Comparison of ENCODE assay signal across 8 cellular contexts in the genomic region with DNA sequence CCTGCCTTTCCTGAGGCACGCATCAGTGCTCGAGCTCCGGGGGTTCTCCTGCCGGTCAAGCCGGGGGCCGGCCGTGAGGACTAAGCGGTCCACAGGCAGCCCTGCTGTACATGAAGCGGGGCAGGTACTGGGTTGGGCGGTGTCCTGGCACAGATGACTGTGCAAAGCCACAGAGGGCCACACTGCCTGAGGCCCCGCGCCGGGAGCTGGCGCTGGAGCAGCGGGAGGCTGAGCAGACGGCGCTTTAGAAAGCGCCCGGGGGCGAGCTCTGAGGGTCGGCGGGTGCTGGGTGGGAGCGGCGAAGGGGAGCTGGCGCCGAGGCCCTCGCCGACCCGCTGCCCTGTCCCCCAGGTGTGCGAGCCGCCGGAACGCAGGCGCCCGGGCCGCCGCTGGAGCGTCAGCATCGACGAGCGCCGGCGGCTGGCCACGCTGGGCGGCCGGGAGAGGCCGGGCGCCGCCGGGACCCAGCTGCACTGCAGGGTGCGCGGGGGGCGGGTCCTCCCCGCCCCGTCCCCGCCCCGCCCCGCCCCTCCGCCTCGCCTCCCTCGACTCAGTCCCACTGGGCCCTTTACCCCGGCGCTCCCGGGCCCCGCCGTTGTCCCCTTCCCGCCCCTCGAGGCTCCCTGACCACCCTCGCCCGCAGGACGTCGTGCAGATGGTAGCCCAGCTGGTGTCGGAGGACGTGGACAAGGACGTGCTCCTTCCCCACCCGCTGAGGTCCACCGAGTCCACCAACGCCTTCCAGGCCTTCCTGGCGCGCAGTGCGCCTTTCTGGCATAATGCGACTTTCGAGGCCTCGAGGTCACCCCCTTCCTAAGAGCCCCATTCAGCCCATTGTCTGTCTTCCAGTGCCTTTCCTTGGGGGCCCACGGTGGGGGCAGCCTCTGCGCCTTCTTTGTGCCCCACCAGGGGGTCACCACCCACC. TPM values are rescaled to one million over a fixed set of nuclear protein-coding genes. Genes with fewer than 3 reads are reported as not detected.
DNase-seq lines count a peak whose midpoint lies in the region; ATAC-seq, FAIRE-seq and TF ChIP-seq lines count a peak whose summit lies in the region.

No MANE protein-coding gene starts in this region.

- H3K4me3 Mint-ChIP-seq in astrocyte (ENCODE audit: unreplicated experiment): no peak overlapping the region
- H3K4me3 Mint-ChIP-seq in stimulated activated effector memory CD8-positive, alpha-beta T cell treated with anti-CD3 and anti-CD28 coated beads, Interleukin-12 subunit alpha, Interleukin-12 subunit beta, amount 100 ng/mL, for 72 hours: peak overlapping the region; percentile 39

- H3K4me2 ChIP-seq in astrocyte (ENCODE audit: low read length): peak overlapping the region; percentile 84

- H3K4me1 Mint-ChIP-seq in astrocyte (ENCODE audit: low read depth, unreplicated experiment): no peaks in the 10 kb centered on the region
- peaks cover 6% of the 10 kb centered on the region for H3K4me1 Mint-ChIP-seq in stimulated activated effector memory CD8-positive, alpha-beta T cell treated with anti-CD3 and anti-CD28 coated beads, Interleukin-12 subunit alpha, Interleukin-12 subunit beta, amount 100 ng/mL, for 72 hours

- no peaks in the 10 kb centered on the region for H3K9me3 Mint-ChIP-seq in astrocyte (ENCODE audit: unreplicated experiment)
- H3K9me3 Mint-ChIP-seq in stimulated activated effector memory CD8-positive, alpha-beta T cell treated with anti-CD3 and anti-CD28 coated beads, Interleukin-12 subunit alpha, Interleukin-12 subunit beta, amount 100 ng/mL, for 72 hours: no peaks in the 10 kb centered on the region

- FAIRE-seq in astrocyte (lab: Jason Lieb, UNC): no peak

- TF ChIP-seq CTCF in NB4 (IDR thresholded peaks at IDR 0.05; ENCODE audit: low read depth, low read length) (no peak), astrocyte (IDR thresholded peaks at IDR 0.05; ENCODE audit: insufficient read depth, low read depth, low read length) (no peak), uterus (IDR thresholded peaks at IDR 0.05) (no peak)

- H3K9ac ChIP-seq in astrocyte (ENCODE audit: low read length) (peak overlapping the region; percentile 27), iPS-18a (ENCODE audit: low read length) (no peak overlapping the region)

- no peak overlapping the region for H3K27ac Mint-ChIP-seq in astrocyte (ENCODE audit: unreplicated experiment)
- H3K27ac Mint-ChIP-seq in stimulated activated effector memory CD8-positive, alpha-beta T cell treated with anti-CD3 and anti-CD28 coated beads, Interleukin-12 subunit alpha, Interleukin-12 subunit beta, amount 100 ng/mL, for 72 hours: no peak overlapping the region

- peaks cover 25% of the 10 kb centered on the region for H3K27me3 Mint-ChIP-seq in astrocyte (ENCODE audit: low read depth, unreplicated experiment)

- peak; percentile 70 for DNase-seq in ELF-1 (ENCODE audit: low read depth, low spot score)
- peak; percentile 59 for DNase-seq in NB4 (ENCODE audit: low read depth)
- DNase-seq in astrocyte (ENCODE audit: low read depth): peak; percentile 12
- DNase-seq in stimulated activated effector memory CD8-positive, alpha-beta T cell treated with anti-CD3 and anti-CD28 coated beads, Interleukin-12 subunit alpha, Interleukin-12 subunit beta, amount 100 ng/mL, for 72 hours (ENCODE audit: low spot score in 2 of 2): no peak
- no peak for DNase-seq in uterus

- intact Hi-C loops in uterus (cut with DNase I; ENCODE audit: low total_unique reads): no loop called here

- peaks cover 3% of the 10 kb centered on the region for H3K4me1 ChIP-seq in astrocyte (ENCODE audit: insufficient read depth, low read length)
- H3K4me1 ChIP-seq in iPS-18a (ENCODE audit: control insufficient read depth, low read depth, low read length): peaks cover 5% of the 10 kb centered on the region
- peaks cover 0 to 12% of the 10 kb centered on the region in 2 donors for H3K4me1 ChIP-seq in uterus

- no peak overlapping the region for H3K27ac ChIP-seq in astrocyte (ENCODE audit: low read depth, low read length)
- H3K27ac ChIP-seq in iPS-18a (ENCODE audit: low read length): no peak overlapping the region
- no peak overlapping the region for H3K27ac ChIP-seq in uterus

- no peaks in the 10 kb centered on the region for H3K79me2 ChIP-seq in astrocyte (ENCODE audit: insufficient read depth, low read length)

- H4K20me1 ChIP-seq in astrocyte (ENCODE audit: insufficient read depth, low read length): peaks cover 4% of the 10 kb centered on the region

- H3K9me3 ChIP-seq in astrocyte (ENCODE audit: insufficient read depth, low read depth, low read length) (no peaks in the 10 kb centered on the region), iPS-18a (ENCODE audit: control insufficient read depth, low read depth, low read length) (no peaks in the 10 kb centered on the region), uterus (no peaks in the 10 kb centered on the region)

- peak overlapping the region; percentile 71 for H2AFZ ChIP-seq in astrocyte (ENCODE audit: low read depth, low read length)

- peaks cover 6% of the 10 kb centered on the region for H3K27me3 ChIP-seq in astrocyte (ENCODE audit: insufficient read depth, low read length)
- peaks cover 58% of the 10 kb centered on the region for H3K27me3 ChIP-seq in iPS-18a (ENCODE audit: control insufficient read depth, insufficient read depth, low read length)
- H3K27me3 ChIP-seq in uterus: peaks cover 3 to 17% of the 10 kb centered on the region in 2 donors

- peaks cover 8% of the 10 kb centered on the region for H3K36me3 Mint-ChIP-seq in astrocyte (ENCODE audit: low read depth, unreplicated experiment)
- H3K36me3 Mint-ChIP-seq in stimulated activated effector memory CD8-positive, alpha-beta T cell treated with anti-CD3 and anti-CD28 coated beads, Interleukin-12 subunit alpha, Interleukin-12 subunit beta, amount 100 ng/mL, for 72 hours: peaks cover 6% of the 10 kb centered on the region

- TF ChIP-seq POLR2A in NB4 (IDR thresholded peaks at IDR 0.05; ENCODE audit: extremely low read depth, insufficient read length) (no peak), uterus (IDR thresholded peaks at IDR 0.05) (no peak)

- peak; percentile 66 for ATAC-seq in stimulated activated effector memory CD8-positive, alpha-beta T cell treated with anti-CD3 and anti-CD28 coated beads, Interleukin-12 subunit alpha, Interleukin-12 subunit beta, amount 100 ng/mL, for 72 hours
- no peak for ATAC-seq in HG02642 (IDR thresholded peaks at IDR 0.05; ENCODE audit: poor library complexity, unreplicated experiment)
- ATAC-seq in HG02678 (IDR thresholded peaks at IDR 0.05; ENCODE audit: unreplicated experiment): no peak

- H3K4me3 ChIP-seq in NB4 (ENCODE audit: low read depth, low read length) (no peak overlapping the region), astrocyte (ENCODE audit: insufficient read depth, low read depth, low read length) (peak overlapping the region; percentile 33), iPS-18a (ENCODE audit: low read length) (peak overlapping the region; percentile 20), uterus (no peak overlapping the region)

- H3K36me3 ChIP-seq in astrocyte (ENCODE audit: insufficient read depth, low read length) (no peaks in the 10 kb centered on the region), iPS-18a (ENCODE audit: control insufficient read depth, low read depth, low read length) (no peaks in the 10 kb centered on the region), uterus (no peaks in the 10 kb centered on the region)

RNA-seq across cellular contexts. Expression of a gene that starts 8.3 kb away (rescaled TPM):
- total RNA-seq in astrocyte (93.7 and 111 TPM in 2 replicates), uterus (100 to 1,000 TPM in 2 of 4 donors, 10 to 100 TPM in 2; 62.9 to 218 (median 108) TPM)

RNA-seq across cellular contexts. Expression of a gene that starts 12.9 kb away (rescaled TPM):
- 1.2 and 2.5 TPM in 2 replicates for total RNA-seq in astrocyte
- 1 to 10 TPM in 2 of 4 donors, not detected in 2; 1.1 to 3.8 TPM for total RNA-seq in uterus

Comparison
In these comparisons a context has a peak if more than half of its experiments do, and no peak if none do; other contexts are left out.
1. DNase-seq: peak in ELF-1 (single experiment), NB4 (single experiment) and astrocyte (single experiment); none in stimulated activated effector memory CD8-positive, alpha-beta T cell treated with anti-CD3 and anti-CD28 coated beads, Interleukin-12 subunit alpha, Interleukin-12 subunit beta, amount 100 ng/mL, for 72 hours (0 of 2) and uterus (0 of 2).
2. H3K4me3 ChIP-seq: peak in astrocyte (single experiment) and iPS-18a (single experiment); none in NB4 (single experiment) and uterus (0 of 2).